ENCODE assay signal across 1 cellular context in the genomic region with DNA sequence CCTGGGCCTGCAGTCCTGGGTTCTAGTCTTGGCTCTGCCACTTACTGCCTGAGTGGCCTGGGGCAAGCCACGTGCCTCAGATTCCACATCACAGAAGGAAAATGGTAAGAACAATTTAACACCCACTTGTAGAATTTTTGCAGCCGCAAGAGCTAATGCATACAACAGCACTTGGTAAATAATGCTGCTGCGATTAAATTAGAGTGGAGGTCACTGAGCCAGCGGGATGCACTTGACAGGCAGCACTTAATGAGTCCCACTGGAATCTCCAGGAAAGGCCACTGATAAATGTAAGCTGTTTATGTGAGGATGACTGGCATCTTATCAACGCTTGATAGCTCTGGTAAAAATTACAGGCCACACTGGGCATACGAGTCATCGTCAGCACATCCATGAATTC.
A peak's percentile ranks its signal among the peaks of the same experiment; 100 is the strongest.
TF ChIP-seq lines count a peak whose summit lies in the region.

No MANE protein-coding gene starts in this region.

TF ChIP-seq in HEK293, 187 proteins besides CTCF, POLR2A, EP300 and RAD21 (continued from another document and continues in another):
- TF ChIP-seq PBX3 (CRISPR knock-in tag; IDR thresholded peaks at IDR 0.05) (no peak), ZNF416 (tag by site-specific recombination; IDR thresholded peaks at IDR 0.05) (no peak), GLI2 (tag by site-specific recombination; IDR thresholded peaks at IDR 0.05; ENCODE audit: borderline replicate concordance, low read depth) (peak; percentile 81; the same call in 1 of the 2 replicates), ZNF48 (tag by site-specific recombination; IDR thresholded peaks at IDR 0.05) (no peak), ZNF585B (tag by site-specific recombination; IDR thresholded peaks at IDR 0.05) (no peak), ZBTB6 (tag by site-specific recombination; IDR thresholded peaks at IDR 0.05) (no peak), ZNF692 (tag by site-specific recombination; IDR thresholded peaks at IDR 0.05) (0 out of 2 replicates have a peak, but pooled peaks have one; percentile 19), MZF1 (tag by site-specific recombination; IDR thresholded peaks at IDR 0.05; ENCODE audit: borderline replicate concordance) (no peak), ZNF639 (tag by site-specific recombination; IDR thresholded peaks at IDR 0.05) (no peak), ZBTB8A (tag by site-specific recombination; IDR thresholded peaks at IDR 0.05) (peak; percentile 52; the same call in 1 of the 2 replicates), ZNF830 (tag by site-specific recombination; IDR thresholded peaks at IDR 0.05; ENCODE audit: low read depth) (no peak), ZNF10 (tag by site-specific recombination; IDR thresholded peaks at IDR 0.05) (no peak), ZFHX2 (tag by site-specific recombination; conservative IDR thresholded peaks at IDR 0.05) (peak; percentile 67), ZNF488 (tag by site-specific recombination; IDR thresholded peaks at IDR 0.05) (peak; percentile 94), ZNF239 (tag by site-specific recombination; IDR thresholded peaks at IDR 0.05) (no peak), PRDM2 (tag by site-specific recombination; IDR thresholded peaks at IDR 0.05; ENCODE audit: borderline replicate concordance) (no peak), ZNF701 (tag by site-specific recombination; IDR thresholded peaks at IDR 0.05) (no peak), ZIC2 (tag by site-specific recombination; IDR thresholded peaks at IDR 0.05) (peak; percentile 93), ZBTB1 (tag by site-specific recombination; IDR thresholded peaks at IDR 0.05) (no peak), ZNF133 (tag by site-specific recombination; IDR thresholded peaks at IDR 0.05) (no peak), ZNF341 (tag by site-specific recombination; IDR thresholded peaks at IDR 0.05; ENCODE audit: low read depth) (no peak; the same call in 1 of the 2 replicates), PRDM4 (tag by site-specific recombination; IDR thresholded peaks at IDR 0.05) (peak; percentile 68), ZNF174 (tag by site-specific recombination; IDR thresholded peaks at IDR 0.05) (no peak), ZNF624 (tag by site-specific recombination; IDR thresholded peaks at IDR 0.05) (no peak), ZNF248 (tag by site-specific recombination; IDR thresholded peaks at IDR 0.05) (no peak), TRIM28 (IDR thresholded peaks at IDR 0.05; ENCODE audit: borderline replicate concordance, low read length) (0 out of 2 replicates have a peak, but pooled peaks have one; percentile 50), ZNF596 (tag by site-specific recombination; IDR thresholded peaks at IDR 0.05) (0 out of 2 replicates have a peak, but pooled peaks have one; percentile 36), GLIS1 (tag by site-specific recombination; IDR thresholded peaks at IDR 0.05) (peak; percentile 71), ZNF658 (tag by site-specific recombination; IDR thresholded peaks at IDR 0.05) (no peak), ZNF311 (tag by site-specific recombination; IDR thresholded peaks at IDR 0.05; ENCODE audit: borderline replicate concordance) (no peak), ZNF670 (tag by site-specific recombination; IDR thresholded peaks at IDR 0.05; ENCODE audit: low read depth) (no peak), ZNF302 (tag by site-specific recombination; IDR thresholded peaks at IDR 0.05; ENCODE audit: low read depth) (no peak), SCRT2 (tag by site-specific recombination; IDR thresholded peaks at IDR 0.05) (peak; percentile 84), ZNF580 (tag by site-specific recombination; IDR thresholded peaks at IDR 0.05) (0 out of 2 replicates have a peak, but pooled peaks have one; percentile 20), ZEB2 (tag by site-specific recombination; IDR thresholded peaks at IDR 0.05) (peak; percentile 84), KLF7 (tag by site-specific recombination; IDR thresholded peaks at IDR 0.05; ENCODE audit: borderline replicate concordance) (no peak), ZNF274 (IDR thresholded peaks at IDR 0.05; ENCODE audit: low read length) (no peak), ZNF274 (tag by site-specific recombination; IDR thresholded peaks at IDR 0.05; ENCODE audit: borderline replicate concordance) (no peak)
- TF ChIP-seq, protein P1, sequence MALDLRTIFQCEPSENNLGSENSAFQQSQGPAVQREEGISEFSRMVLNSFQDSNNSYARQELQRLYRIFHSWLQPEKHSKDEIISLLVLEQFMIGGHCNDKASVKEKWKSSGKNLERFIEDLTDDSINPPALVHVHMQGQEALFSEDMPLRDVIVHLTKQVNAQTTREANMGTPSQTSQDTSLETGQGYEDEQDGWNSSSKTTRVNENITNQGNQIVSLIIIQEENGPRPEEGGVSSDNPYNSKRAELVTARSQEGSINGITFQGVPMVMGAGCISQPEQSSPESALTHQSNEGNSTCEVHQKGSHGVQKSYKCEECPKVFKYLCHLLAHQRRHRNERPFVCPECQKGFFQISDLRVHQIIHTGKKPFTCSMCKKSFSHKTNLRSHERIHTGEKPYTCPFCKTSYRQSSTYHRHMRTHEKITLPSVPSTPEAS (tag by site-specific recombination; IDR thresholded peaks at IDR 0.05), result no peak
- TF ChIP-seq, protein P2, sequence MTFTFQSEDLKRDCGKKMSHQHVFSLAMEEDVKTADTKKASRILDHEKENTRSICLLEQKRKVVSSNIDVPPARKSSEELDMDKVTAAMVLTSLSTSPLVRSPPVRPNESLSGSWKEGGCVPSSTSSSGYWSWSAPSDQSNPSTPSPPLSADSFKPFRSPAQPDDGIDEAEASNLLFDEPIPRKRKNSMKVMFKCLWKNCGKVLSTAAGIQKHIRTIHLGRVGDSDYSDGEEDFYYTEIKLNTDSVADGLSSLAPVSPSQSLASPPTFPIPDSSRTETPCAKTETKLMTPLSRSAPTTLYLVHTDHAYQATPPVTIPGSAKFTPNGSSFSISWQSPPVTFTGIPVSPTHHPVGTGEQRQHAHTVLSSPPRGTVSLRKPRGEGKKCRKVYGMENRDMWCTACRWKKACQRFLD (tag by site-specific recombination; IDR thresholded peaks at IDR 0.05), result no peak
- TF ChIP-seq, protein P3, sequence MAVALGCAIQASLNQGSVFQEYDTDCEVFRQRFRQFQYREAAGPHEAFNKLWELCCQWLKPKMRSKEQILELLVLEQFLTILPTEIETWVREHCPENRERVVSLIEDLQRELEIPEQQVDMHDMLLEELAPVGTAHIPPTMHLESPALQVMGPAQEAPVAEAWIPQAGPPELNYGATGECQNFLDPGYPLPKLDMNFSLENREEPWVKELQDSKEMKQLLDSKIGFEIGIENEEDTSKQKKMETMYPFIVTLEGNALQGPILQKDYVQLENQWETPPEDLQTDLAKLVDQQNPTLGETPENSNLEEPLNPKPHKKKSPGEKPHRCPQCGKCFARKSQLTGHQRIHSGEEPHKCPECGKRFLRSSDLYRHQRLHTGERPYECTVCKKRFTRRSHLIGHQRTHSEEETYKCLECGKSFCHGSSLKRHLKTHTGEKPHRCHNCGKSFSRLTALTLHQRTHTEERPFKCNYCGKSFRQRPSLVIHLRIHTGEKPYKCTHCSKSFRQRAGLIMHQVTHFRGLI (tag by site-specific recombination; IDR thresholded peaks at IDR 0.05), result 0 out of 2 replicates have a peak, but pooled peaks have one; percentile 20
